Comparison of ENCODE assay signal across 13 cellular contexts in the genomic region with DNA sequence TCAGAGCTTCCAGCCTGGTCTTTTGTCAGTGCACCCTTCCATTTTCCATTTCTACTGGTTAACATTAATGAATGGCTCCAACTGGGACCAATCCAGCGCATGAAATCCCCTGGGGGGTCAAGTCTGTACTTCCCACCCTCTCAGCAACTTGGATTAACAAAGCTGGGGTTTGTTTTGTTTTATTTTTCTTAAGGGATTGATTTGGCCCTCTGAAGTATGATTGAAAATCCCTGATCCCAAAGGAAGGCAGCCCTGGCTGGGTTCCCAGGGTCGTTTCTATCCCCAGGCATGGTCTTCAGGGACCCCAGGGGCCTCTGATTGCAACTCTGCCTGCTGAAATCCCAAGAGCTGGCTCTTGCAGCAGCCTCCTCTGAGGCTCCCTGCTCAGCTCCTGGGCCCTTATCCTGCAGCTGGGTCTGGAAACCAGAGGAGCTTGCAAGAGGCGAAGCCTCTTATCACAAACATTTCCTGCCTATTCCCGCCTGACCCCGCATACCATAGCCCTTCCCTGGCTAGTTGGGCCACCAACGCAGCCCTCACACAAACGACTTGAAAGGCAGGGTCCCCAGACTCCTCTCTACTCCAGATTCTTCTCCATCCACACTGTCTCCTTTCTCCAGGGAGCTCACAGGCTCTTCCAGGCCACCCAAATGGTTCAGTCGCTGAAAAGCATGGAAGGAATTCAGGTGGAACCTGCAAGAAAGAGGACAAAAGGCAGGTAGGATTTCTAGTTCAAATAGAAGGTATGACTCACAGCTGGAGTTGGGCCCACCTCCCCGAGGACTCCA.
A peak's percentile ranks its signal among the peaks of the same experiment; 100 is the strongest.
DNase-seq lines count a peak whose midpoint lies in the region; ATAC-seq and TF ChIP-seq lines count a peak whose summit lies in the region.
"Had no signal": no experiment of that assay in that cellular context is flagged by ENCODE, and none has a peak within 500 bp of the region (broad histone marks: within the 10 kb centered on the region; RNA-seq: fewer than 3 reads in every experiment).

No MANE protein-coding gene starts in this region.

- peak overlapping the region; percentile 13 for H2AFZ ChIP-seq in parathyroid adenoma

- H3K4me3 ChIP-seq in SK-N-MC (peak overlapping the region; percentile 5; the same call in 1 of the 2 replicates), heart right ventricle (no peak overlapping the region), parathyroid adenoma (ENCODE audit: low read depth, low read length) (no peak overlapping the region)
- H3K4me3 ChIP-seq: thoracic aorta had no signal

- TF ChIP-seq CTCF in Calu3 (IDR thresholded peaks at IDR 0.05; ENCODE audit: unreplicated experiment) (no peak), heart right ventricle (IDR thresholded peaks at IDR 0.05) (no peak), parathyroid adenoma (IDR thresholded peaks at IDR 0.05) (no peak)

- no peaks in the 10 kb centered on the region for H3K27me3 Mint-ChIP-seq in Calu3 (ENCODE audit: unreplicated experiment)

- no peaks in the 10 kb centered on the region for H3K79me2 ChIP-seq in parathyroid adenoma

- 30 to 34% methylated on average over 9 of the region's 9 CpGs for WGBS in heart right ventricle, 2 donors

- H3K9me3 Mint-ChIP-seq in Calu3 (ENCODE audit: low read depth, unreplicated experiment) = no peaks in the 10 kb centered on the region

- CTCF ChIA-PET in Calu3 (lab: Charles Lee) = interaction anchor here (0.7 kb wide), 2 partner anchors 41 to 84 kb away, joined by 3 read pairs; no protein-coding TSS in a partner anchor

- H3K4me1 Mint-ChIP-seq in Calu3 (ENCODE audit: low read depth, unreplicated experiment) = peaks cover 43% of the 10 kb centered on the region

- no peak for DNase-seq in Calu3
- no peak for DNase-seq in SK-N-MC (ENCODE audit: low read depth, low spot score)
- peak; percentile 68 to 71 for DNase-seq in heart right ventricle
- no peak for DNase-seq in stimulated activated CD4-positive, alpha-beta T cell treated with anti-CD3 and anti-CD28 coated beads, Interleukin-2, amount 100 ng/mL, for 24 hours
- DNase-seq: activated naive CD4-positive, alpha-beta T cell treated with anti-CD3 and anti-CD28 coated beads, Interleukin-2, amount 50 U/mL, for 16 hours; hippocampal formation; NCI-H1930 had no signal

- H3K4me1 ChIP-seq in heart right ventricle = peaks cover 5 to 78% (median 34%) of the 10 kb centered on the region in 9 donors
- H3K4me1 ChIP-seq in parathyroid adenoma = no peaks in the 10 kb centered on the region

- H3K4me2 ChIP-seq in parathyroid adenoma (ENCODE audit: low read length) = no peak overlapping the region
- H3K4me2 ChIP-seq: SK-N-SH had no signal

- H3K27me3 ChIP-seq in heart right ventricle (no peaks in the 10 kb centered on the region), parathyroid adenoma (ENCODE audit: control insufficient read depth, insufficient read depth, low read length) (no peaks in the 10 kb centered on the region)

- H3K9me3 ChIP-seq in SK-N-MC (ENCODE audit: low read depth, low read length) (no peaks in the 10 kb centered on the region), heart right ventricle (no peaks in the 10 kb centered on the region), parathyroid adenoma (ENCODE audit: control insufficient read depth, low read length) (no peaks in the 10 kb centered on the region)
- H3K9me3 ChIP-seq: SK-N-SH, thoracic aorta had no signal

- no peaks in the 10 kb centered on the region for H3K36me3 Mint-ChIP-seq in Calu3 (ENCODE audit: insufficient read depth, unreplicated experiment)

- BruUV-seq in Calu3 (replicated peaks; lab: Mats Ljungman, UMichigan) = no TSS peak

- H3K36me3 ChIP-seq in SK-N-MC (ENCODE audit: insufficient read depth, low read length) (no peaks in the 10 kb centered on the region), heart right ventricle (no peaks in the 10 kb centered on the region), parathyroid adenoma (ENCODE audit: control insufficient read depth, insufficient read depth, low read length) (no peaks in the 10 kb centered on the region)
- H3K36me3 ChIP-seq: thoracic aorta had no signal

- H3K9ac ChIP-seq in SK-N-MC (ENCODE audit: insufficient read length) (no peak overlapping the region), parathyroid adenoma (no peak overlapping the region)
- H3K9ac ChIP-seq: SK-N-SH had no signal

- peak overlapping the region; percentile 14 for H3K27ac Mint-ChIP-seq in Calu3 (ENCODE audit: unreplicated experiment)

- H3K27ac ChIP-seq in SK-N-MC (peak overlapping the region; percentile 83), heart right ventricle (peak overlapping the region in 9 of 10 donors; percentile 58 to 82 (median 73)), parathyroid adenoma (no peak overlapping the region)

- intact Hi-C loops in Calu3 (cut with micrococcal nuclease; ENCODE audit: unreplicated experiment) (no loop called here), heart right ventricle (cut with DNase I) (loop anchor here in 2 of 10 donors (5.0 to 10.0 kb wide), 2 partner anchors 107 to 109 kb away; partner anchors contain the start of gene PKDCC (in 2 of the 2))

- ATAC-seq in heart right ventricle (peak; percentile 21 to 70 (median 28)), GM21717 (IDR thresholded peaks at IDR 0.05; ENCODE audit: unreplicated experiment) (no peak), HG02970 (IDR thresholded peaks at IDR 0.05; ENCODE audit: low FRiP score, unreplicated experiment) (no peak), GM19397 (IDR thresholded peaks at IDR 0.05; ENCODE audit: unreplicated experiment) (no peak)

- H3K4me3 Mint-ChIP-seq in Calu3 (ENCODE audit: low read depth, unreplicated experiment) = no peak overlapping the region

Comparison
In these comparisons a context has a peak if more than half of its experiments do, and no peak if none do; other contexts are left out.
1. DNase-seq: peak in heart right ventricle (2 of 2); none in Calu3 (single experiment), SK-N-MC (single experiment) and stimulated activated CD4-positive, alpha-beta T cell treated with anti-CD3 and anti-CD28 coated beads, Interleukin-2, amount 100 ng/mL, for 24 hours (0 of 2).
2. ATAC-seq: peak in heart right ventricle (8 of 8); none in GM21717 (single experiment), HG02970 (single experiment) and GM19397 (single experiment).